In genomic region chr1:40998668-40999067, GRCh38 we compare ENCODE assay signal across 30 cellular contexts. TPM values are rescaled to one million over a fixed set of nuclear protein-coding genes. Genes with fewer than 3 reads are reported as not detected.
"Had no signal": no experiment of that assay in that cellular context is flagged by ENCODE, and none has a peak within 500 bp of the region (broad histone marks: within the 10 kb centered on the region; RNA-seq: fewer than 3 reads in every experiment).

No MANE protein-coding gene starts in this region.

- H3K9me3 Mint-ChIP-seq: activated CD8-positive, alpha-beta T cell treated with anti-CD3 and anti-CD28 coated beads for 36 hours; activated T-cell treated with anti-CD3 and anti-CD28 coated beads, Interleukin-2, amount 50 U/mL, for 4 hours; activated T-helper 17 cell treated with anti-CD3 and anti-CD28 coated beads, Interleukin-2, amount 50 U/mL, for 72 hours; brain; dendritic cell treated with granulocyte-macrophage colony-stimulating factor and Interleukin-4, amounts not matched to agents 40 ng/mL and 50 ng/mL, for 4 days; endodermal cell; WTC11 had no signal

- H3K4me3 Mint-ChIP-seq: activated CD8-positive, alpha-beta T cell treated with anti-CD3 and anti-CD28 coated beads for 36 hours; activated naive CD8-positive, alpha-beta T cell; activated T-cell treated with anti-CD3 and anti-CD28 coated beads, Interleukin-2, amount 50 U/mL, for 4 hours; activated T-helper 17 cell treated with anti-CD3 and anti-CD28 coated beads, Interleukin-2, amount 50 U/mL, for 72 hours; brain; dendritic cell treated with granulocyte-macrophage colony-stimulating factor and Interleukin-4, amounts not matched to agents 40 ng/mL and 50 ng/mL, for 4 days; endodermal cell; WTC11 had no signal

- DNase-seq: activated CD4-positive, alpha-beta T cell treated with anti-CD3 and anti-CD28 coated beads for 48 hours; activated CD4-positive, alpha-beta T cell treated with anti-CD3 and anti-CD28 coated beads, Interleukin-2, amount 50 U/mL, for 1 hour; activated CD4-positive, alpha-beta T cell treated with anti-CD3 and anti-CD28 coated beads, Interleukin-2, amount 50 U/mL, for 48 hours; activated CD8-positive, alpha-beta memory T cell treated with anti-CD3 and anti-CD28 coated beads for 24 hours; activated CD8-positive, alpha-beta T cell treated with anti-CD3 and anti-CD28 coated beads for 36 hours; activated effector memory CD4-positive, alpha-beta T cell treated with Interleukin-2 at 50 U/mL for 16 hours; activated gamma-delta T cell treated with Interleukin-2 at 50 U/mL for 16 hours; activated naive CD4-positive, alpha-beta T cell treated with anti-CD3 and anti-CD28 coated beads, Interleukin-2, amount 50 U/mL, for 16 hours; activated naive CD4-positive, alpha-beta T cell treated with Interleukin-2 at 50 U/mL for 16 hours; activated T-cell treated with anti-CD3 and anti-CD28 coated beads, Interleukin-2, amount 50 U/mL, for 4 hours; central memory CD4-positive, alpha-beta T cell; cerebellar nuclear complex; colonic mucosa; dorsolateral prefrontal cortex; effector memory CD4-positive, alpha-beta T cell; endodermal cell; erythroblast; esophagus squamous epithelium; foreskin melanocyte; head of caudate nucleus; T-helper 2 cell had no signal

- H3K27ac ChIP-seq: ascending aorta, breast epithelium, cardiac muscle cell, colonic mucosa, dorsolateral prefrontal cortex, gastroesophageal sphincter had no signal

- H3K27ac Mint-ChIP-seq: activated CD8-positive, alpha-beta T cell treated with anti-CD3 and anti-CD28 coated beads for 36 hours; activated naive CD8-positive, alpha-beta T cell; activated T-helper 17 cell treated with anti-CD3 and anti-CD28 coated beads, Interleukin-2, amount 50 U/mL, for 72 hours; dendritic cell treated with granulocyte-macrophage colony-stimulating factor and Interleukin-4, amounts not matched to agents 40 ng/mL and 50 ng/mL, for 4 days; endodermal cell had no signal

- H3K27me3 Mint-ChIP-seq: activated CD8-positive, alpha-beta T cell treated with anti-CD3 and anti-CD28 coated beads for 36 hours; activated naive CD8-positive, alpha-beta T cell; activated T-helper 17 cell treated with anti-CD3 and anti-CD28 coated beads, Interleukin-2, amount 50 U/mL, for 72 hours; brain; dendritic cell treated with granulocyte-macrophage colony-stimulating factor and Interleukin-4, amounts not matched to agents 40 ng/mL and 50 ng/mL, for 4 days had no signal

- H3K4me1 Mint-ChIP-seq: endodermal cell, WTC11 had no signal

RNA-seq across cellular contexts. Expression of gene SLFNL1, which starts 22.9 kb away (rescaled TPM):
- total RNA-seq: ascending aorta, WTC11 had no signal
